Comparison of ENCODE assay signal across 10 cellular contexts in genomic region chr18:23260932-23261590, GRCh38.
DNase-seq lines count a peak whose midpoint lies in the region; ATAC-seq, FAIRE-seq and TF ChIP-seq lines count a peak whose summit lies in the region.
"Had no signal": no experiment of that assay in that cellular context is flagged by ENCODE, and none has a peak within 500 bp of the region (broad histone marks: within the 10 kb centered on the region; RNA-seq: fewer than 3 reads in every experiment).

No MANE protein-coding gene starts in this region.

- 58 to 65% (median 61%) methylated on average over 7 of the region's 7 CpGs for WGBS in stomach, 5 donors
- 83% methylated on average over 6 of the region's 7 CpGs for WGBS in HepG2 (ENCODE audit: low lambda C conversion rate)

- H4K20me1 ChIP-seq in PC-9 (ENCODE audit: insufficient read depth), result no peaks in the 10 kb centered on the region
- H4K20me1 ChIP-seq in HepG2 (ENCODE audit: insufficient read depth, low read length), result no peaks in the 10 kb centered on the region

- TF ChIP-seq EP300 in stomach (IDR thresholded peaks at IDR 0.05) (no peak), HepG2 (IDR thresholded peaks at IDR 0.05; ENCODE audit: low read depth in 2 of 2, low read length in 2 of 2) (no peak), HepG2 (CRISPR knock-in tag; IDR thresholded peaks at IDR 0.05; ENCODE audit: borderline replicate concordance) (no peak)

- no TSS peak for BruUV-seq in PC-9 (replicated peaks; lab: Mats Ljungman, UMichigan)
- no TSS peak for BruUV-seq in HepG2 (replicated peaks; lab: Mats Ljungman, UMichigan)

- TF ChIP-seq CTCF in PC-9 (conservative IDR thresholded peaks at IDR 0.05) (no peak), kidney (IDR thresholded peaks at IDR 0.05; ENCODE audit: borderline replicate concordance, extremely low read depth, insufficient read depth) (no peak), stomach (IDR thresholded peaks at IDR 0.05) (no peak), HepG2 (CRISPR knock-in tag; IDR thresholded peaks at IDR 0.05) (no peak)

- peak overlapping the region; percentile 91 for H3K27ac ChIP-seq in PC-9
- H3K27ac ChIP-seq in kidney (ENCODE audit: low read depth in 2 of 2, low read length in 2 of 2), result peak overlapping the region; percentile 85 to 88
- peak overlapping the region; percentile 79 to 86 (median 79) for H3K27ac ChIP-seq in stomach
- H3K27ac ChIP-seq in HepG2 (ENCODE audit: extremely low read length, insufficient read depth, low read length), result no peak overlapping the region

- H3K9me3 ChIP-seq in PC-9 (ENCODE audit: insufficient read depth, low read depth), result no peaks in the 10 kb centered on the region
- H3K9me3 ChIP-seq in kidney (ENCODE audit: control insufficient read depth in 1 of 2, low read length in 2 of 2), result no peaks in the 10 kb centered on the region
- no peaks in the 10 kb centered on the region for H3K9me3 ChIP-seq in stomach
- H3K9me3 ChIP-seq in HepG2 (ENCODE audit: low read length), result no peaks in the 10 kb centered on the region

- POLR2A ChIA-PET in PC-9 (lab: Charles Lee; ENCODE audit: unreplicated experiment) (interaction anchor here (0.8 kb wide), 1 partner anchor 74 kb away, joined by 11 read pairs; no protein-coding TSS in a partner anchor), HepG2 (lab: Yijun Ruan, JAX) (interaction anchor here (1.6 to 1.9 kb wide), 2 partner anchors 20 to 127 kb away, joined by 4 to 5 read pairs; no protein-coding TSS in a partner anchor)

- DNase-seq in PC-9 (peak in 1 of 2 experiments; percentile 51), kidney (no peak), stomach (no peak), HepG2 (ENCODE audit: low spot score) (no peak), amygdala (lab: John Stamatoyannopoulos, UW) (no peak)
- DNase-seq: activated effector memory CD4-positive, alpha-beta T cell treated with anti-CD3 and anti-CD28 coated beads, Interleukin-2, amount 50 U/mL, for 16 hours had no signal

- H3K4me3 ChIP-seq in PC-9 (no peak overlapping the region), kidney (ENCODE audit: low read length in 2 of 2) (peak overlapping the region in 1 of 2 donors; percentile 32), stomach (no peak overlapping the region), HepG2 (replicated peaks in 1 of 3; ENCODE audit: insufficient read depth in 1 of 3, low read depth in 2 of 3, low read length in 3 of 3) (no peak overlapping the region)

- H3K4me2 ChIP-seq in PC-9, result peak overlapping the region; percentile 84
- H3K4me2 ChIP-seq in HepG2 (ENCODE audit: low read depth, low read length), result no peak overlapping the region

- H3K4me1 ChIP-seq in PC-9 (replicated peaks; ENCODE audit: insufficient read depth), result peaks cover 45% of the 10 kb centered on the region
- H3K4me1 ChIP-seq in kidney (ENCODE audit: control insufficient read depth in 1 of 2, insufficient read depth in 1 of 2, low read depth in 1 of 2, low read length in 2 of 2), result peaks cover 28 to 36% of the 10 kb centered on the region in 2 donors
- H3K4me1 ChIP-seq in stomach, result peaks cover 23 to 35% (median 28%) of the 10 kb centered on the region in 4 donors
- H3K4me1 ChIP-seq in HepG2 (ENCODE audit: insufficient read depth, low read length), result peaks cover 61% of the 10 kb centered on the region

- TF ChIP-seq RAD21 in HepG2 (CRISPR knock-in tag; IDR thresholded peaks at IDR 0.05), result no peak

- peaks cover 29% of the 10 kb centered on the region for H3F3A ChIP-seq in PC-9 (ENCODE audit: insufficient read depth, low read depth)

- ATAC-seq in GM18907 (IDR thresholded peaks at IDR 0.05; ENCODE audit: unreplicated experiment), result peak; percentile 5
- ATAC-seq in HG02970 (IDR thresholded peaks at IDR 0.05; ENCODE audit: low FRiP score, unreplicated experiment), result no peak
- ATAC-seq in HepG2, result no peak
- no peak for ATAC-seq in GM18517 (IDR thresholded peaks at IDR 0.05; ENCODE audit: unreplicated experiment)

- CTCF ChIA-PET in PC-9 (lab: Charles Lee) (interaction anchor here (1.2 kb wide), 1 partner anchor 119 kb away, joined by 3 read pairs; no protein-coding TSS in a partner anchor), HepG2 (lab: Yijun Ruan, JAX; ENCODE audit: low intra/inter-chr PET ratio, low total read pairs) (no interaction called here)

- H3K27me3 ChIP-seq in PC-9 (ENCODE audit: insufficient read depth, low read depth), result no peaks in the 10 kb centered on the region
- H3K27me3 ChIP-seq in stomach, result no peaks in the 10 kb centered on the region
- no peaks in the 10 kb centered on the region for H3K27me3 ChIP-seq in HepG2 (ENCODE audit: control insufficient read depth in 1 of 2, insufficient read depth in 2 of 2, low read length in 2 of 2)

- H3K9ac ChIP-seq in kidney (ENCODE audit: low read length in 2 of 2) (peak overlapping the region in 1 of 2 donors; percentile 77), HepG2 (ENCODE audit: insufficient read depth, low read depth, low read length) (no peak overlapping the region)
- H3K9ac ChIP-seq: parathyroid adenoma had no signal

- H2AFZ ChIP-seq in PC-9 (no peak overlapping the region), HepG2 (ENCODE audit: low read length) (no peak overlapping the region)

- FAIRE-seq in kidney (lab: Jason Lieb, UNC) (no peak), HepG2 (lab: Jason Lieb, UNC) (no peak)

- H3K79me2 ChIP-seq in PC-9 (ENCODE audit: low read depth) (no peaks in the 10 kb centered on the region), HepG2 (ENCODE audit: insufficient read depth, low read length) (no peaks in the 10 kb centered on the region)
- H3K79me2 ChIP-seq: parathyroid adenoma had no signal

- TF ChIP-seq POLR2A in stomach (IDR thresholded peaks at IDR 0.05) (no peak), HepG2 (IDR thresholded peaks at IDR 0.05; ENCODE audit: insufficient read depth in 1 of 2, low read depth in 2 of 2, low read length in 2 of 2) (no peak)

- in situ Hi-C loops in HepG2 (cut with HindIII; ENCODE audit: extremely low pct_ligation_motif_present, low pct_unique_long_range_greater_than_20kb), result no loop called here

- no peaks in the 10 kb centered on the region for H3K36me3 ChIP-seq in PC-9 (ENCODE audit: low read depth)
- no peaks in the 10 kb centered on the region for H3K36me3 ChIP-seq in kidney (ENCODE audit: control insufficient read depth in 1 of 2, insufficient read depth in 2 of 2, low read length in 2 of 2)
- H3K36me3 ChIP-seq in stomach, result peaks cover 0 to 26% (median 21%) of the 10 kb centered on the region in 4 donors
- H3K36me3 ChIP-seq in HepG2 (replicated peaks in 1 of 2; ENCODE audit: control insufficient read depth in 1 of 2, insufficient read depth in 2 of 2, low read length in 2 of 2), result peaks cover 1 to 16% of the 10 kb centered on the region in 2 experiments; a peak in 3 of 5 replicates

- intact Hi-C loops in PC-9 (cut with micrococcal nuclease; ENCODE audit: unreplicated experiment) (loop anchor here (2.0 to 10.0 kb wide), 2 partner anchors 70 to 126 kb away; partner anchors contain the start of gene CABLES1), kidney (cut with DNase I) (no loop called here), stomach (cut with DNase I; ENCODE audit: low total_unique reads) (no loop called here), HepG2 (cut with micrococcal nuclease; ENCODE audit: unreplicated experiment) (loop anchor here (5.0 kb wide), 1 partner anchor 116 kb away; no protein-coding TSS in a partner anchor)

- no peaks in the 10 kb centered on the region for H3K9me2 ChIP-seq in PC-9 (ENCODE audit: insufficient read depth)

TF ChIP-seq in HepG2, 621 proteins besides CTCF, POLR2A, EP300 and RAD21:
- TF ChIP-seq ZNF879 (CRISPR knock-in tag; IDR thresholded peaks at IDR 0.05) (no peak), PLSCR1 (CRISPR knock-in tag; IDR thresholded peaks at IDR 0.05; ENCODE audit: borderline replicate concordance) (no peak), HNRNPL (IDR thresholded peaks at IDR 0.05; ENCODE audit: low read depth, low read length) (no peak), KLF15 (CRISPR knock-in tag; IDR thresholded peaks at IDR 0.05; ENCODE audit: borderline replicate concordance) (no peak), NCOR1 (IDR thresholded peaks at IDR 0.05; ENCODE audit: borderline replicate concordance, low read length) (no peak), SCMH1 (CRISPR knock-in tag; IDR thresholded peaks at IDR 0.05; ENCODE audit: borderline replicate concordance) (no peak), CENPX (CRISPR knock-in tag; IDR thresholded peaks at IDR 0.05) (no peak), DBP (CRISPR knock-in tag; IDR thresholded peaks at IDR 0.05; ENCODE audit: not compliant biosample characterization) (no peak), HINFP (CRISPR knock-in tag; IDR thresholded peaks at IDR 0.05; ENCODE audit: low read depth) (no peak), ZNF556 (CRISPR knock-in tag; IDR thresholded peaks at IDR 0.05; ENCODE audit: borderline replicate concordance) (no peak)

Comparison
In these comparisons a context has a peak if more than half of its experiments do, and no peak if none do; other contexts are left out.
1. intact Hi-C loops: an anchor here in PC-9 (2.0 to 10.0 kb wide) and HepG2 (5.0 kb wide); none called in kidney and stomach.